Comparison of ENCODE assay signal across 7 cellular contexts in genomic region chr2:48388584-48388983, GRCh38. TPM values are rescaled to one million over a fixed set of nuclear protein-coding genes. Genes with fewer than 3 reads are reported as not detected.
DNase-seq lines count a peak whose midpoint lies in the region; ATAC-seq and TF ChIP-seq lines count a peak whose summit lies in the region.
"Not testable (repeated sequence)": the region's sequence is repeated elsewhere in the genome, so short reads cannot be mapped to it uniquely, and the experiment has no call there.

No MANE protein-coding gene starts in this region.

- not testable (repeated sequence) for H3K27ac ChIP-seq in HCT116 (ENCODE audit: low read depth, low read length); fibroblast of lung (ENCODE audit: insufficient read depth, low read length); mesendoderm (ENCODE audit: low read depth, low read length)

- H3K4ac ChIP-seq in mesendoderm (ENCODE audit: low read depth, low read length) = not testable (repeated sequence)

- H2BK120ac ChIP-seq in mesendoderm (ENCODE audit: low read depth, low read length) = not testable (repeated sequence)

- H3K9ac ChIP-seq in HCT116 (ENCODE audit: low read length); fibroblast of lung (ENCODE audit: insufficient read depth, low read length); mesendoderm (ENCODE audit: low read length): not testable (repeated sequence)

- not testable (repeated sequence) for H4K5ac ChIP-seq in mesendoderm (ENCODE audit: low read length)

- H3K79me2 ChIP-seq in HCT116 (ENCODE audit: insufficient read depth, low read length); fibroblast of lung (ENCODE audit: control insufficient read depth, insufficient read depth, low read length); mesendoderm (ENCODE audit: control insufficient read depth, insufficient read depth, low read length): not testable (repeated sequence)

- H3K9me3 ChIP-seq in HCT116 (ENCODE audit: control insufficient read depth in 1 of 2, insufficient read depth in 1 of 2, low read depth in 1 of 2, low read length in 2 of 2); fibroblast of lung (ENCODE audit: control insufficient read depth, insufficient read depth, low read depth, low read length): not testable (repeated sequence)

- not testable (repeated sequence) for H3K27me3 ChIP-seq in HCT116 (ENCODE audit: insufficient read depth, low read length); fibroblast of lung (ENCODE audit: control insufficient read depth, insufficient read depth, low read length); mesendoderm (ENCODE audit: insufficient read depth, low read length, poor library complexity)

- H3K9me2 ChIP-seq in HCT116 (ENCODE audit: insufficient read depth) = not testable (repeated sequence)

- not testable (repeated sequence) for BruUV-seq in HCT116 (replicated peaks; lab: Mats Ljungman, UMichigan)

- H3K4me2 ChIP-seq in HCT116 (ENCODE audit: low read length); fibroblast of lung (ENCODE audit: extremely low read depth, insufficient read depth, low read length); mesendoderm (ENCODE audit: low read length): not testable (repeated sequence)

- CTCF ChIA-PET in HCT116 (lab: Charles Lee) = not testable (repeated sequence)

- H2AK5ac ChIP-seq in mesendoderm (ENCODE audit: low read length) = not testable (repeated sequence)

- POLR2A ChIA-PET in HCT116 (lab: Charles Lee) = not testable (repeated sequence)

- H2BK5ac ChIP-seq in mesendoderm (ENCODE audit: low read length) = not testable (repeated sequence)

- H3K56ac ChIP-seq in mesendoderm (ENCODE audit: low read length) = not testable (repeated sequence)

- RAD21 ChIA-PET in HCT116 (lab: Charles Lee; ENCODE audit: low non-redundant PET in 1 of 2, low total read pairs in 2 of 2, uncharacterized antibody in 2 of 2, unreplicated experiment in 2 of 2) = interaction anchor here in 1 of 2 experiments (0.6 kb wide), 1 partner anchor 601 kb away, joined by 3 read pairs; no protein-coding TSS in a partner anchor

- TF ChIP-seq CTCF in HCT116 (IDR thresholded peaks at IDR 0.05 in 2 of 3, conservative IDR thresholded peaks at IDR 0.05 in 1 of 3; ENCODE audit: borderline replicate concordance in 1 of 3, insufficient read depth in 1 of 3, low read depth in 2 of 3, low read length in 2 of 3); choroid plexus epithelial cell (conservative IDR thresholded peaks at IDR 0.05; ENCODE audit: low read depth, low read length); fibroblast of lung (conservative IDR thresholded peaks at IDR 0.05 in 1 of 2, IDR thresholded peaks at IDR 0.05 in 1 of 2; ENCODE audit: low read depth in 1 of 2, low read length in 2 of 2): not testable (repeated sequence)

- TF ChIP-seq RAD21 in HCT116 (IDR thresholded peaks at IDR 0.05; ENCODE audit: low read depth) = not testable (repeated sequence)

- H3K23ac ChIP-seq in mesendoderm (ENCODE audit: low read length) = not testable (repeated sequence)

- not testable (repeated sequence) for H3K4me1 ChIP-seq in HCT116 (ENCODE audit: control insufficient read depth in 1 of 2, insufficient read depth in 2 of 2, low read length in 2 of 2); fibroblast of lung (ENCODE audit: control insufficient read depth, extremely low read depth, insufficient read depth, low read length); mesendoderm (ENCODE audit: control insufficient read depth, low read depth, low read length)

- ATAC-seq in HCT116 = not testable (repeated sequence)

- H4K8ac ChIP-seq in mesendoderm (ENCODE audit: low read depth, low read length) = not testable (repeated sequence)

- H4K20me1 ChIP-seq in HCT116 (ENCODE audit: insufficient read depth); fibroblast of lung (ENCODE audit: control insufficient read depth, extremely low read depth, insufficient read depth, low read length): not testable (repeated sequence)

- not testable (repeated sequence) for H3K79me1 ChIP-seq in mesendoderm (ENCODE audit: low read length)

- not testable (repeated sequence) for H3K4me3 ChIP-seq in HCT116 (replicated peaks in 1 of 2; ENCODE audit: low read depth in 1 of 2, low read length in 2 of 2); choroid plexus epithelial cell (ENCODE audit: low read depth, low read length); fibroblast of lung (replicated peaks in 1 of 4; ENCODE audit: control extremely low read depth in 1 of 4, insufficient read depth in 1 of 4, low read depth in 3 of 4, low read length in 4 of 4); mesendoderm (ENCODE audit: low read length)

- not testable (repeated sequence) for TF ChIP-seq POLR2A in HCT116 (IDR thresholded peaks at IDR 0.05; ENCODE audit: borderline replicate concordance, extremely low read depth, insufficient read depth, insufficient read length)

- H3K18ac ChIP-seq in mesendoderm (ENCODE audit: low read length) = not testable (repeated sequence)

- H2BK15ac ChIP-seq in mesendoderm (replicated peaks; ENCODE audit: low read depth) = not testable (repeated sequence)

- DNase-seq in DMS 273 (lab: John Stamatoyannopoulos, UW; ENCODE audit: unreplicated experiment) = peak; percentile 29
- peak; percentile 15 for DNase-seq in HCT116 (ENCODE audit: low read depth, low spot score)
- DNase-seq in NCI-H226 = peak; percentile 4
- peak; percentile 32 for DNase-seq in amniotic epithelial cell (ENCODE audit: low read depth)
- DNase-seq in choroid plexus epithelial cell (ENCODE audit: low read depth) = peak; percentile 16
- DNase-seq in fibroblast of lung (ENCODE audit: low read depth in 2 of 2) = peak; percentile 7 to 19
- DNase-seq in mesendoderm = peak; percentile 31

- not testable (repeated sequence) for H3K36me3 ChIP-seq in HCT116 (ENCODE audit: control insufficient read depth in 1 of 2, insufficient read depth in 2 of 2, low read length in 2 of 2); fibroblast of lung (ENCODE audit: control insufficient read depth, insufficient read depth, low read length); mesendoderm (ENCODE audit: control insufficient read depth, insufficient read depth, low read length)

- WGBS in mesendoderm (ENCODE audit: extremely low coverage, insufficient coverage, low lambda C conversion rate) = no CpG with 5 or more reads among the region's 1 CpG

- intact Hi-C loops in HCT116 (cut with micrococcal nuclease) = not testable (repeated sequence)

- H2AFZ ChIP-seq in HCT116 (ENCODE audit: low read depth, low read length, poor library complexity, severe bottlenecking); fibroblast of lung (ENCODE audit: low read length): not testable (repeated sequence)

TF ChIP-seq in HCT116, 20 proteins besides CTCF, POLR2A, EP300 and RAD21:
- peak; percentile 82; the same call in 1 of the 2 replicates for TF ChIP-seq CBX3 (IDR thresholded peaks at IDR 0.05; ENCODE audit: low read depth)

RNA-seq across cellular contexts. Expression of gene PPP1R21, which starts 52.0 kb away (rescaled TPM):
- 21.0 TPM for total RNA-seq in HCT116 (2021; ENCODE audit: unreplicated experiment)
- polyA plus RNA-seq in HCT116 (2012) = 9.0 and 11.8 TPM in 2 replicates
- 21.3 and 28.9 TPM in 2 replicates for total RNA-seq in fibroblast of lung
- polyA plus RNA-seq in fibroblast of lung = 19.0 and 19.2 TPM in 2 replicates
- 14.4 and 15.6 TPM in 2 replicates for polyA plus RNA-seq in fibroblast of lung (2012)
- polyA minus RNA-seq in fibroblast of lung (ENCODE audit: low replicate concordance) = 2.9 and 7.2 TPM in 2 replicates
- polyA plus RNA-seq in mesendoderm (2013, experiment 1 of 2) = 17.2 TPM
- 18.9 TPM for polyA plus RNA-seq in mesendoderm (2013, experiment 2 of 2)
